ENCODE assay signal across 15 cellular contexts in genomic region chr11:109343242-109343641, GRCh38.
DNase-seq lines count a peak whose midpoint lies in the region; ATAC-seq and TF ChIP-seq lines count a peak whose summit lies in the region.
"Had no signal": no experiment of that assay in that cellular context is flagged by ENCODE, and none has a peak within 500 bp of the region (broad histone marks: within the 10 kb centered on the region; RNA-seq: fewer than 3 reads in every experiment).

No MANE protein-coding gene starts in this region.

- no peaks in the 10 kb centered on the region for H3F3A ChIP-seq in smooth muscle cell (ENCODE audit: low read depth)

- H3K9me3 ChIP-seq in heart left ventricle (no peaks in the 10 kb centered on the region), left ventricle myocardium inferior (replicated peaks) (no peaks in the 10 kb centered on the region), SK-N-MC (ENCODE audit: low read depth, low read length) (no peaks in the 10 kb centered on the region), smooth muscle cell (replicated peaks; ENCODE audit: low read depth) (no peaks in the 10 kb centered on the region)

- H3K4me2 ChIP-seq in smooth muscle cell = peak overlapping the region; percentile 22

- DNase-seq in heart left ventricle (no peak), left ventricle myocardium inferior (no peak), SK-N-MC (ENCODE audit: low read depth, low spot score) (no peak), inferior parietal cortex (ENCODE audit: extremely low spot score) (peak; percentile 22), smooth muscle cell (lab: John Stamatoyannopoulos, UW; ENCODE audit: unreplicated experiment) (no peak), midbrain (lab: John Stamatoyannopoulos, UW) (no peak)
- DNase-seq: ACHN; CD4-positive, CD25-positive, alpha-beta regulatory T cell; DMS53; GF-D8; HCEC 1CT; HFFc6 had no signal

- H3K4me1 ChIP-seq in heart left ventricle (peaks cover 0 to 14% (median 0%) of the 10 kb centered on the region in 12 donors), left ventricle myocardium inferior (peaks cover 10% of the 10 kb centered on the region), smooth muscle cell (ENCODE audit: low read depth) (no peaks in the 10 kb centered on the region)

- no peak for TF ChIP-seq POLR2A in heart left ventricle (IDR thresholded peaks at IDR 0.05)

- no peaks in the 10 kb centered on the region for H4K20me1 ChIP-seq in smooth muscle cell (ENCODE audit: low read depth)
- H4K20me1 ChIP-seq: BLaER1 treated with 17β-estradiol and CSF1 and Interleukin-3, amounts not matched to agents 10 nM and 100 nM had no signal

- peak overlapping the region; percentile 42 for H2AFZ ChIP-seq in smooth muscle cell (ENCODE audit: low read depth)

- H3K79me2 ChIP-seq in smooth muscle cell (ENCODE audit: low read depth) = no peaks in the 10 kb centered on the region

- WGBS in heart left ventricle, 4 donors = 3 to 16% (median 7%) methylated on average over 3 of the region's 3 CpGs
- 44% methylated on average over 3 of the region's 3 CpGs for WGBS in smooth muscle cell (ENCODE audit: low lambda C conversion rate)

- intact Hi-C loops in heart left ventricle (cut with DNase I) (no loop called here), left ventricle myocardium inferior (cut with micrococcal nuclease) (no loop called here)

- H3K27ac ChIP-seq in heart left ventricle (peak overlapping the region in 1 of 12 donors; percentile 26), left ventricle myocardium inferior (replicated peaks) (no peak overlapping the region), SK-N-MC (no peak overlapping the region), smooth muscle cell (ENCODE audit: low read depth) (no peak overlapping the region)
- H3K27ac ChIP-seq: BLaER1 treated with 17β-estradiol and CSF1 and Interleukin-3, amounts not matched to agents 10 nM and 100 nM had no signal

- TF ChIP-seq CTCF in heart left ventricle (IDR thresholded peaks at IDR 0.05) (no peak), left ventricle myocardium inferior (IDR thresholded peaks at IDR 0.05; ENCODE audit: borderline replicate concordance) (no peak), smooth muscle cell (IDR thresholded peaks at IDR 0.05; ENCODE audit: borderline replicate concordance, insufficient read depth, poor library complexity, severe bottlenecking) (no peak)

- H3K9ac ChIP-seq in SK-N-MC (ENCODE audit: insufficient read length) (no peak overlapping the region), smooth muscle cell (ENCODE audit: low read depth) (no peak overlapping the region)
- H3K9ac ChIP-seq: BLaER1 treated with 17β-estradiol and CSF1 and Interleukin-3, amounts not matched to agents 10 nM and 100 nM had no signal

- H3K36me3 ChIP-seq in heart left ventricle (no peaks in the 10 kb centered on the region), left ventricle myocardium inferior (no peaks in the 10 kb centered on the region), SK-N-MC (ENCODE audit: insufficient read depth, low read length) (no peaks in the 10 kb centered on the region), smooth muscle cell (ENCODE audit: low read depth) (no peaks in the 10 kb centered on the region)
- H3K36me3 ChIP-seq: BLaER1 treated with 17β-estradiol and CSF1 and Interleukin-3, amounts not matched to agents 10 nM and 100 nM had no signal

- no peak overlapping the region for H3K4me3 ChIP-seq in heart left ventricle
- H3K4me3 ChIP-seq in left ventricle myocardium inferior = no peak overlapping the region
- peak overlapping the region; percentile 12 for H3K4me3 ChIP-seq in SK-N-MC
- no peak overlapping the region for H3K4me3 ChIP-seq in smooth muscle cell
- H3K4me3 ChIP-seq: BLaER1 treated with 17β-estradiol and CSF1 and Interleukin-3, amounts not matched to agents 10 nM and 100 nM had no signal

- ATAC-seq in heart left ventricle (peak; percentile 64 to 89 (median 72)), GM21360 (IDR thresholded peaks at IDR 0.05; ENCODE audit: unreplicated experiment) (no peak), HG03135 (IDR thresholded peaks at IDR 0.05; ENCODE audit: unreplicated experiment) (no peak)

- no peaks in the 10 kb centered on the region for H3K27me3 ChIP-seq in heart left ventricle
- H3K27me3 ChIP-seq in left ventricle myocardium inferior (ENCODE audit: low read depth) = no peaks in the 10 kb centered on the region
- no peaks in the 10 kb centered on the region for H3K27me3 ChIP-seq in smooth muscle cell (ENCODE audit: low read depth)
- H3K27me3 ChIP-seq: BLaER1 treated with 17β-estradiol and CSF1 and Interleukin-3, amounts not matched to agents 10 nM and 100 nM had no signal

Comparison
In these comparisons a context has a peak if more than half of its experiments do, and no peak if none do; other contexts are left out.
1. ATAC-seq: peak in heart left ventricle (4 of 4); none in GM21360 (single experiment) and HG03135 (single experiment).